ENCODE assay signal across 28 cellular contexts in the genomic region with DNA sequence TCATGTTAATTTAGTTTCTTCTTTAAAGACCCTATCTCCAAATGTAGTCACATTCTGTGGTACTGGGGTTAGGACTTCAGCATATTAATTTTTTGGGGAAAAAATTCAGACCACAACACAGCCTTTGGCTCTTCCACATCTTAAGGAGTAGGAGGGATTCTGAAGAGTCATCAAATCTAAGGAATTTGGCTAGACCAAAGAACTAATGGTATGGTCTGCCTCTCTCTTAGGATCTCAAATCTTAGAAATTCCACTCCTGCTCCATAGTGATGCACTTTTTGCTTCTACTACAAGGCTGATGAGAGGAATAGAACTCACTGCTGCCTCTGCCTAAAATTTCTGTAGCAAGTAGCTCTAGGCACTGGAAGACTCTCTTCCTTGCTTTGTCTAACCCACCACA.
"Had no signal": no experiment of that assay in that cellular context is flagged by ENCODE, and none has a peak within 500 bp of the region (broad histone marks: within the 10 kb centered on the region; RNA-seq: fewer than 3 reads in every experiment).

No MANE protein-coding gene starts in this region.

- H3K27me3 Mint-ChIP-seq: activated naive CD8-positive, alpha-beta T cell treated with anti-CD3 and anti-CD28 coated beads, Interleukin-2, amount 50 U/mL, for 24 hours; brain had no signal

- H3K27ac ChIP-seq: ascending aorta, cardiac muscle cell had no signal

- H3K27ac Mint-ChIP-seq: activated B cell treated with CpG ODN at 0.5 μM for 24 hours; activated CD4-positive, alpha-beta T cell treated with anti-CD3 and anti-CD28 coated beads, Interleukin-2, amount 10 ng/mL, durations not matched to agents 24 days and 14 days; activated naive CD4-positive, alpha-beta T cell treated with anti-CD3 and anti-CD28 coated beads, Interleukin-2, amount 50 U/mL, for 72 hours; activated naive CD8-positive, alpha-beta T cell treated with anti-CD3 and anti-CD28 coated beads, Interleukin-2, amount 50 U/mL, for 24 hours; T-helper 17 cell had no signal

- H3K4me3 ChIP-seq: ascending aorta, cardiac muscle cell had no signal

- H3K36me3 ChIP-seq: ascending aorta, cardiac muscle cell had no signal

- H3K4me3 Mint-ChIP-seq: activated B cell treated with CpG ODN at 0.5 μM for 24 hours; activated CD4-positive, alpha-beta T cell treated with anti-CD3 and anti-CD28 coated beads, Interleukin-2, amount 10 ng/mL, durations not matched to agents 24 days and 14 days; activated naive CD8-positive, alpha-beta T cell treated with anti-CD3 and anti-CD28 coated beads, Interleukin-2, amount 50 U/mL, for 24 hours; brain; T-helper 17 cell had no signal

- H3K4me1 Mint-ChIP-seq: activated B cell treated with CpG ODN at 0.5 μM for 24 hours; activated CD4-positive, alpha-beta T cell treated with anti-CD3 and anti-CD28 coated beads, Interleukin-2, amount 10 ng/mL, durations not matched to agents 24 days and 14 days; activated naive CD8-positive, alpha-beta T cell treated with anti-CD3 and anti-CD28 coated beads, Interleukin-2, amount 50 U/mL, for 24 hours had no signal

- H3K4me1 ChIP-seq: ascending aorta had no signal

- DNase-seq: activated B cell treated with CpG ODN at 0.5 μM for 24 hours; activated CD4-positive, alpha-beta T cell treated with anti-CD3 and anti-CD28 coated beads for 1 hour; activated CD4-positive, alpha-beta T cell treated with anti-CD3 and anti-CD28 coated beads, Interleukin-2, amount 10 ng/mL, durations not matched to agents 24 days and 14 days; activated CD4-positive, alpha-beta T cell treated with anti-CD3 and anti-CD28 coated beads, Interleukin-2, amount 50 U/mL, for 48 hours; activated CD8-positive, alpha-beta memory T cell treated with anti-CD3 and anti-CD28 coated beads, Interleukin-2, amount 50 U/mL, for 48 hours; activated naive CD4-positive, alpha-beta T cell treated with Interleukin-2 at 50 U/mL for 16 hours; activated naive CD8-positive, alpha-beta T cell treated with anti-CD3 and anti-CD28 coated beads, Interleukin-2, amount 50 U/mL, for 24 hours; activated T-cell treated with anti-CD3 and anti-CD28 coated beads, Interleukin-2, amount 50 U/mL, for 1 hour; amniotic stem cell; KG1; MV-4-11; NCI-H1092 treated with DMSO at 0.1 percent for 48 hours; NCI-H1417 treated with DMSO at 0.1 percent for 48 hours; NCI-H1694; NCI-H2029; NCI-H2107; NCI-H2171 treated with DMSO at 0.1 percent for 48 hours; NCI-H345; NCI-H510A; NCI-H526 treated with DMSO at 0.1 percent for 48 hours; NCI-H82; SIG-M5; T-helper 17 cell; T-helper 9 cell had no signal

- H3K36me3 Mint-ChIP-seq: brain had no signal

- H3K27me3 ChIP-seq: ascending aorta, cardiac muscle cell had no signal

- ATAC-seq: activated naive CD4-positive, alpha-beta T cell treated with anti-CD3 and anti-CD28 coated beads, Interleukin-2, amount 50 U/mL, for 72 hours; activated naive CD8-positive, alpha-beta T cell treated with anti-CD3 and anti-CD28 coated beads, Interleukin-2, amount 50 U/mL, for 24 hours; T-helper 17 cell had no signal
